1 cellular context compared by ENCODE assay signal in genomic region chrX:153873282-153874090, GRCh38.
A peak's percentile ranks its signal among the peaks of the same experiment; 100 is the strongest.
TF ChIP-seq lines count a peak whose summit lies in the region.

No MANE protein-coding gene starts in this region.

TF ChIP-seq in SK-N-SH, 30 proteins besides CTCF, POLR2A, EP300 and RAD21 (continued from another document):
- TF ChIP-seq USF2 (IDR thresholded peaks at IDR 0.05; ENCODE audit: borderline replicate concordance, low read depth, low read length): no peak
- peak; percentile 73; the same call in 1 of the 2 replicates for TF ChIP-seq FOXJ3 (CRISPR knock-in tag; IDR thresholded peaks at IDR 0.05)
- no peak for TF ChIP-seq EZH2phosphoT487 (IDR thresholded peaks at IDR 0.05; ENCODE audit: borderline replicate concordance, low read depth)
- TF ChIP-seq IRF3 (IDR thresholded peaks at IDR 0.05; ENCODE audit: low read depth, low read length): no peak
- TF ChIP-seq RCOR1 (IDR thresholded peaks at IDR 0.05; ENCODE audit: low read length): peak; percentile 45; the same call in 1 of the 2 replicates
- no peak for TF ChIP-seq YY1 (IDR thresholded peaks at IDR 0.05; ENCODE audit: low read depth)
- TF ChIP-seq SMC3 (IDR thresholded peaks at IDR 0.05; ENCODE audit: low read depth, low read length): no peak
- TF ChIP-seq CHD2 (IDR thresholded peaks at IDR 0.05; ENCODE audit: low read length, partially characterized antibody): peak; percentile 36
- 0 out of 2 replicates have a peak, but pooled peaks have one; percentile 21 for TF ChIP-seq MXI1 (IDR thresholded peaks at IDR 0.05; ENCODE audit: low read depth, low read length)
- TF ChIP-seq JUND (IDR thresholded peaks at IDR 0.05): no peak
- no peak for TF ChIP-seq ELF1 (IDR thresholded peaks at IDR 0.05)
TF ChIP-seq in SK-N-SH: peak in this region for 4.
